Comparison of ENCODE assay signal across 16 cellular contexts in the genomic region with DNA sequence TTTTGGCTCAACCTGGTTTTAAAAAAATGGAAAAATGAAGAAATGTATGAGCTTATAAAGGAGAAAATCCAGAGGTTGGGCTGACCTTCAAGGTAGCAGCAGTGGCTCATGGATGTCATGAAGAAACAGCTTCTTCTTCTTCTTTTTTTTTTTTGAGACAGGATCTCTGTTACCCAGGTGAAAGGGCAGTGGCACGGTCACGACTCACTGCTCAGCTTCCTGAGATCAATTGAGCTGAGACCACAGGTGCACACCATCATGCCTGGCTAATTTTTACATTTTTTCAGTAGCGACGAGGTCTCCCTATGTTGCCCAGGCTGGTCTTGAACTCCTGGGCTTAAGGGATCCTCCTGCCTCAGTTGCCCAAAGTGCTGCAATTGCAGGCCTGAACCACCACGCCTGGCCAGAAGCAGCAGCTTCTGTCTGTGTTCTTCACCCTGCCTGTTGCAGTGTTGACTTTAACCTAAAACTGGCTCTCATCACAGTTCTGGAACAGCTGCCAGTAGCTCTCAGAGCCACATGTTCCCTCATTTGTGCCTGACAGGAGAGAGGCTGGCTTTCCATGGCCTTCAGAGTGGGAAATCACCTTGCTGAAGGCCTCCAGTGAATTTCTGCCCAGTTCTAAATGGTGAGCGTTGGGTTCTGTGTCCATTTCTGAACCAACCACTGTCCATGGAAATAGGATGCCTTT.
DNase-seq lines count a peak whose midpoint lies in the region; ATAC-seq, FAIRE-seq and TF ChIP-seq lines count a peak whose summit lies in the region.
"Had no signal": no experiment of that assay in that cellular context is flagged by ENCODE, and none has a peak within 500 bp of the region (broad histone marks: within the 10 kb centered on the region; RNA-seq: fewer than 3 reads in every experiment).

No MANE protein-coding gene starts in this region.

- no peak overlapping the region for H3K4me3 ChIP-seq in aorta (ENCODE audit: low read length in 2 of 2)
- no peak overlapping the region for H3K4me3 ChIP-seq in CD8-positive, alpha-beta memory T cell (ENCODE audit: low read length)
- H3K4me3 ChIP-seq in ovary, result no peak overlapping the region
- H3K4me3 ChIP-seq: SK-N-MC had no signal

- H3K27ac ChIP-seq in aorta (ENCODE audit: low read depth in 1 of 2, low read length in 2 of 2), result no peak overlapping the region
- no peak overlapping the region for H3K27ac ChIP-seq in CD8-positive, alpha-beta memory T cell (ENCODE audit: low read depth, low read length)
- H3K27ac ChIP-seq in ovary, result no peak overlapping the region
- H3K27ac ChIP-seq: SK-N-MC had no signal

- H3K4me1 Mint-ChIP-seq in CD8-positive, alpha-beta memory T cell, result no peaks in the 10 kb centered on the region
- H3K4me1 Mint-ChIP-seq: CD14-positive monocyte; stimulated activated naive CD8-positive, alpha-beta T cell treated with anti-CD3 and anti-CD28 coated beads, Interleukin-15, amount 100 ng/mL, for 72 hours had no signal

- H3K4me3 Mint-ChIP-seq in CD8-positive, alpha-beta memory T cell, result no peak overlapping the region
- H3K4me3 Mint-ChIP-seq: CD14-positive monocyte; stimulated activated naive CD8-positive, alpha-beta T cell treated with anti-CD3 and anti-CD28 coated beads, Interleukin-15, amount 100 ng/mL, for 72 hours had no signal

- FAIRE-seq in GM18507 (lab: Jason Lieb, UNC), result peak; percentile 86

- TF ChIP-seq POLR2A in ovary (IDR thresholded peaks at IDR 0.05), result no peak

- H3K4me1 ChIP-seq in aorta (ENCODE audit: control insufficient read depth in 1 of 2, insufficient read depth in 2 of 2, low read length in 2 of 2), result no peaks in the 10 kb centered on the region
- H3K4me1 ChIP-seq in CD8-positive, alpha-beta memory T cell (ENCODE audit: insufficient read depth, low read length), result no peaks in the 10 kb centered on the region
- no peaks in the 10 kb centered on the region for H3K4me1 ChIP-seq in ovary (ENCODE audit: insufficient read depth)

- WGBS in aorta, 2 donors, result 81 to 84% methylated on average over 6 of the region's 6 CpGs
- WGBS in ovary, 3 donors, result 92 to 97% (median 95%) methylated on average over 6 of the region's 6 CpGs

- POLR2A ChIA-PET in CD8-positive, alpha-beta memory T cell (lab: Charles Lee), result no interaction called here

- H3K36me3 Mint-ChIP-seq in CD8-positive, alpha-beta memory T cell, result peaks cover 0 to 10% (median 2%) of the 10 kb centered on the region in 3 donors
- H3K36me3 Mint-ChIP-seq: CD14-positive monocyte had no signal

- intact Hi-C loops in aorta (cut with DNase I), result loop anchor here in 1 of 2 donors (2.0 kb wide), 1 partner anchor 46 kb away; no protein-coding TSS in a partner anchor
- intact Hi-C loops in ovary (cut with DNase I), result no loop called here

- TF ChIP-seq EP300 in ovary (IDR thresholded peaks at IDR 0.05), result no peak

- H3K27me3 ChIP-seq in aorta (ENCODE audit: control insufficient read depth in 1 of 2, insufficient read depth in 2 of 2, low read length in 1 of 2), result no peaks in the 10 kb centered on the region
- H3K27me3 ChIP-seq in CD8-positive, alpha-beta memory T cell (ENCODE audit: insufficient read depth, low read length, poor library complexity, severe bottlenecking), result no peaks in the 10 kb centered on the region
- no peaks in the 10 kb centered on the region for H3K27me3 ChIP-seq in ovary

- H3K9me3 Mint-ChIP-seq in CD8-positive, alpha-beta memory T cell, result no peaks in the 10 kb centered on the region
- H3K9me3 Mint-ChIP-seq: CD14-positive monocyte; stimulated activated naive CD8-positive, alpha-beta T cell treated with anti-CD3 and anti-CD28 coated beads, Interleukin-15, amount 100 ng/mL, for 72 hours had no signal

- CTCF ChIA-PET in CD8-positive, alpha-beta memory T cell (lab: Charles Lee), result interaction anchor here (0.9 to 1.6 kb wide), 2 partner anchors 9 to 118 kb away, joined by 3 to 7 read pairs; partner anchors contain the start of gene PFKFB3

- H3K27me3 Mint-ChIP-seq in CD8-positive, alpha-beta memory T cell, result no peaks in the 10 kb centered on the region
- H3K27me3 Mint-ChIP-seq: stimulated activated naive CD8-positive, alpha-beta T cell treated with anti-CD3 and anti-CD28 coated beads, Interleukin-15, amount 100 ng/mL, for 72 hours had no signal

- ATAC-seq in HG03159 (IDR thresholded peaks at IDR 0.05; ENCODE audit: unreplicated experiment) (peak; percentile 79), aorta (ENCODE audit: low FRiP score) (no peak)
- ATAC-seq: left cardiac atrium; stimulated activated naive CD8-positive, alpha-beta T cell treated with anti-CD3 and anti-CD28 coated beads, Interleukin-15, amount 100 ng/mL, for 72 hours had no signal

- no peak for TF ChIP-seq CTCF in GM20000 (IDR thresholded peaks at IDR 0.05; ENCODE audit: extremely low read depth, missing control alignments)
- no peak for TF ChIP-seq CTCF in ovary (IDR thresholded peaks at IDR 0.05)

- peak overlapping the region in 1 of 8 donors; percentile 20 for H3K27ac Mint-ChIP-seq in CD8-positive, alpha-beta memory T cell
- H3K27ac Mint-ChIP-seq: CD14-positive monocyte had no signal

- H3K36me3 ChIP-seq in aorta (ENCODE audit: control insufficient read depth in 1 of 2, insufficient read depth in 2 of 2, low read length in 1 of 2), result no peaks in the 10 kb centered on the region
- H3K36me3 ChIP-seq in CD8-positive, alpha-beta memory T cell (ENCODE audit: insufficient read depth, low read length), result no peaks in the 10 kb centered on the region
- H3K36me3 ChIP-seq in ovary, result no peaks in the 10 kb centered on the region

- H3K9me3 ChIP-seq in aorta (ENCODE audit: control insufficient read depth, low read length) (no peaks in the 10 kb centered on the region), ovary (no peaks in the 10 kb centered on the region)
- H3K9me3 ChIP-seq in CD8-positive, alpha-beta memory T cell (ENCODE audit: low read length), result no peaks in the 10 kb centered on the region

- DNase-seq in GM18507 (ENCODE audit: extremely low spot score, insufficient read length, low read depth) (no peak), GM20000 (ENCODE audit: low spot score) (peak; percentile 38), kidney tubule cell (ENCODE audit: low spot score) (peak; percentile 62), H4 (ENCODE audit: low spot score) (no peak), aorta (no peak), ovary (no peak)
- DNase-seq in CD8-positive, alpha-beta memory T cell, result no peak
- DNase-seq: activated CD4-positive, alpha-beta T cell treated with anti-CD3 and anti-CD28 coated beads for 1 hour; activated naive CD4-positive, alpha-beta T cell treated with anti-CD3 and anti-CD28 coated beads, Interleukin-2, amount 50 U/mL, for 16 hours; cortex of kidney; left cardiac atrium; NCI-H524 treated with DMSO at 0.1 percent for 48 hours; stimulated activated naive CD8-positive, alpha-beta T cell treated with anti-CD3 and anti-CD28 coated beads, Interleukin-15, amount 100 ng/mL, for 72 hours had no signal

Comparison
In these comparisons a context has a peak if more than half of its experiments do, and no peak if none do; other contexts are left out.
1. DNase-seq: peak in GM20000 (single experiment) and kidney tubule cell (single experiment); none in GM18507 (single experiment), H4 (single experiment), aorta (0 of 2), CD8-positive, alpha-beta memory T cell (0 of 5) and ovary (0 of 5).